30 cellular contexts compared by ENCODE assay signal in genomic region chr2:29374823-29375222, GRCh38.
DNase-seq lines count a peak whose midpoint lies in the region; ATAC-seq and TF ChIP-seq lines count a peak whose summit lies in the region.
"Had no signal": no experiment of that assay in that cellular context is flagged by ENCODE, and none has a peak within 500 bp of the region (broad histone marks: within the 10 kb centered on the region; RNA-seq: fewer than 3 reads in every experiment).

No MANE protein-coding gene starts in this region.

- H3K27me3 ChIP-seq in body of pancreas (no peaks in the 10 kb centered on the region), BE2C (no peaks in the 10 kb centered on the region)
- H3K27me3 ChIP-seq: stomach, tibial artery had no signal

- ATAC-seq in body of pancreas = peak; percentile 84
- ATAC-seq in HG02938 (IDR thresholded peaks at IDR 0.05; ENCODE audit: unreplicated experiment) = no peak
- ATAC-seq: activated CD4-positive, alpha-beta T cell treated with anti-CD3 and anti-CD28 coated beads for 36 hours; left ventricle myocardium superior; natural killer cell treated with Interleukin-12 subunit alpha and Interleukin-12 subunit beta and Interleukin-15 and Interleukin-18, amount 100 ng/mL, for 72 hours had no signal

- H3K4me3 ChIP-seq in body of pancreas = no peak overlapping the region
- no peak overlapping the region for H3K4me3 ChIP-seq in BE2C (ENCODE audit: low read depth, low read length)
- no peak overlapping the region for H3K4me3 ChIP-seq in coronary artery
- H3K4me3 ChIP-seq: PC-9, smooth muscle cell, stomach, tibial artery had no signal

- TF ChIP-seq CTCF in body of pancreas (IDR thresholded peaks at IDR 0.05) (no peak), BE2C (IDR thresholded peaks at IDR 0.05; ENCODE audit: low read depth, low read length) (no peak), endothelial cell (IDR thresholded peaks at IDR 0.05; ENCODE audit: unreplicated experiment) (no peak), coronary artery (IDR thresholded peaks at IDR 0.05) (no peak)

- H3K36me3 ChIP-seq in body of pancreas (replicated peaks in 1 of 2; ENCODE audit: insufficient read depth in 1 of 2, low read depth in 2 of 2) (no peaks in the 10 kb centered on the region), BE2C (no peaks in the 10 kb centered on the region)
- H3K36me3 ChIP-seq: stomach, tibial artery had no signal

- H3K4me1 Mint-ChIP-seq in endothelial cell (ENCODE audit: unreplicated experiment) = peaks cover 5% of the 10 kb centered on the region
- H3K4me1 Mint-ChIP-seq: activated CD4-positive, alpha-beta T cell treated with anti-CD3 and anti-CD28 coated beads for 36 hours had no signal

- peak in 2 of 3 donors; percentile 17 to 41 for TF ChIP-seq POLR2A in body of pancreas (IDR thresholded peaks at IDR 0.05)

- no peaks in the 10 kb centered on the region for H3K36me3 Mint-ChIP-seq in endothelial cell (ENCODE audit: low read depth, unreplicated experiment)
- H3K36me3 Mint-ChIP-seq: activated naive CD8-positive, alpha-beta T cell; natural killer cell treated with Interleukin-12 subunit alpha and Interleukin-12 subunit beta and Interleukin-15 and Interleukin-18, amount 100 ng/mL, for 72 hours had no signal

- no peak overlapping the region for H3K4me3 Mint-ChIP-seq in endothelial cell (ENCODE audit: unreplicated experiment)
- H3K4me3 Mint-ChIP-seq: activated CD4-positive, alpha-beta T cell treated with anti-CD3 and anti-CD28 coated beads for 36 hours; activated naive CD8-positive, alpha-beta T cell; dendritic cell treated with granulocyte-macrophage colony-stimulating factor and Interleukin-4, amounts not matched to agents 40 ng/mL and 50 ng/mL, for 4 days; natural killer cell treated with Interleukin-12 subunit alpha and Interleukin-12 subunit beta and Interleukin-15 and Interleukin-18, amount 100 ng/mL, for 72 hours had no signal

- H3K9me3 ChIP-seq in body of pancreas (no peaks in the 10 kb centered on the region), BE2C (no peaks in the 10 kb centered on the region)
- H3K9me3 ChIP-seq: Caco-2, stomach, tibial artery had no signal

- peak; percentile 90 for DNase-seq in G401 (ENCODE audit: low spot score)
- peak; percentile 10 for DNase-seq in NCI-H2029 (lab: John Stamatoyannopoulos, UW)
- DNase-seq in body of pancreas = peak; percentile 63 to 83 (median 76)
- DNase-seq in mucosa of gallbladder (ENCODE audit: low spot score) = peak; percentile 69
- no peak for DNase-seq in BE2C
- DNase-seq in endothelial cell (ENCODE audit: low spot score) = no peak
- DNase-seq in coronary artery (ENCODE audit: low spot score) = no peak
- DNase-seq: activated CD4-positive, alpha-beta T cell treated with anti-CD3 and anti-CD28 coated beads for 36 hours; activated CD8-positive, alpha-beta memory T cell treated with anti-CD3 and anti-CD28 coated beads for 24 hours; activated effector memory CD4-positive, alpha-beta T cell treated with Interleukin-2 at 50 U/mL for 16 hours; aorta; Caco-2; EL; GOT3; hippocampal formation; IMR-90; left ventricle myocardium superior; NCI-H1048; retina; Right ventricle myocardium superior; stimulated activated CD4-positive, alpha-beta T cell treated with anti-CD3 and anti-CD28 coated beads, Interleukin-1b, Interleukin-23, amount 100 ng/mL, for 48 hours; stomach; tibial artery had no signal

- H3K4me1 ChIP-seq in body of pancreas = peaks cover 59% of the 10 kb centered on the region
- H3K4me1 ChIP-seq in BE2C = no peaks in the 10 kb centered on the region
- H3K4me1 ChIP-seq: Caco-2, stomach, tibial artery had no signal

- H3K27ac ChIP-seq in body of pancreas (peak overlapping the region in 3 of 4 donors; percentile 45 to 75 (median 66)), coronary artery (no peak overlapping the region)
- H3K27ac ChIP-seq: C4-2B, PC-9, stomach, tibial artery had no signal

- H3K9me3 Mint-ChIP-seq in endothelial cell (ENCODE audit: unreplicated experiment) = no peaks in the 10 kb centered on the region
- H3K9me3 Mint-ChIP-seq: dendritic cell treated with granulocyte-macrophage colony-stimulating factor and Interleukin-4, amounts not matched to agents 40 ng/mL and 50 ng/mL, for 4 days; natural killer cell treated with Interleukin-12 subunit alpha and Interleukin-12 subunit beta and Interleukin-15 and Interleukin-18, amount 100 ng/mL, for 72 hours had no signal

- intact Hi-C loops in body of pancreas (cut with DNase I) = no loop called here

- in situ Hi-C loops in G401 (cut with HindIII; ENCODE audit: low sequenced_read_pairs) = no loop called here

- WGBS in body of pancreas, 2 donors = 40 to 44% methylated on average over 5 of the region's 5 CpGs

- no peaks in the 10 kb centered on the region for H3K27me3 Mint-ChIP-seq in endothelial cell (ENCODE audit: unreplicated experiment)

- H3K27ac Mint-ChIP-seq in endothelial cell (ENCODE audit: unreplicated experiment) = no peak overlapping the region
- H3K27ac Mint-ChIP-seq: activated CD4-positive, alpha-beta T cell treated with anti-CD3 and anti-CD28 coated beads for 36 hours; activated naive CD8-positive, alpha-beta T cell; dendritic cell treated with granulocyte-macrophage colony-stimulating factor and Interleukin-4, amounts not matched to agents 40 ng/mL and 50 ng/mL, for 4 days; natural killer cell treated with Interleukin-12 subunit alpha and Interleukin-12 subunit beta and Interleukin-15 and Interleukin-18, amount 100 ng/mL, for 72 hours had no signal

Comparison
In these comparisons a context has a peak if more than half of its experiments do, and no peak if none do; other contexts are left out.
1. DNase-seq: peak in G401 (single experiment), NCI-H2029 (single experiment), body of pancreas (4 of 4) and mucosa of gallbladder (single experiment); none in BE2C (single experiment), endothelial cell (single experiment) and coronary artery (single experiment).
2. H3K27ac ChIP-seq: peak in body of pancreas (3 of 4); none in coronary artery (0 of 2).